Comparison of ENCODE assay signal across 16 cellular contexts in genomic region chr11:44229664-44230063, GRCh38.
DNase-seq lines count a peak whose midpoint lies in the region; ATAC-seq, FAIRE-seq and TF ChIP-seq lines count a peak whose summit lies in the region.
"Had no signal": no experiment of that assay in that cellular context is flagged by ENCODE, and none has a peak within 500 bp of the region (broad histone marks: within the 10 kb centered on the region; RNA-seq: fewer than 3 reads in every experiment).

No MANE protein-coding gene starts in this region.

- no peak overlapping the region for H3K4me3 Mint-ChIP-seq in activated naive CD4-positive, alpha-beta T cell treated with anti-CD3 and anti-CD28 coated beads, Interleukin-2, amount 50 U/mL, for 24 hours
- H3K4me3 Mint-ChIP-seq in astrocyte (ENCODE audit: unreplicated experiment), result no peak overlapping the region

- H3K27ac ChIP-seq in astrocyte (ENCODE audit: low read depth, low read length), result no peak overlapping the region
- no peak overlapping the region for H3K27ac ChIP-seq in upper lobe of left lung
- no peak overlapping the region for H3K27ac ChIP-seq in tibial nerve
- H3K27ac ChIP-seq: PC-9 had no signal

- no peaks in the 10 kb centered on the region for H3K36me3 ChIP-seq in astrocyte (ENCODE audit: insufficient read depth, low read length)
- H3K36me3 ChIP-seq in skeletal muscle satellite cell (ENCODE audit: insufficient read depth, low read length), result no peaks in the 10 kb centered on the region
- peaks cover 0 to 11% (median 0%) of the 10 kb centered on the region in 4 donors for H3K36me3 ChIP-seq in upper lobe of left lung
- peaks cover 0 to 6% (median 0%) of the 10 kb centered on the region in 3 donors for H3K36me3 ChIP-seq in tibial nerve

- WGBS in upper lobe of left lung, 2 donors, result 89% methylated on average over 4 of the region's 4 CpGs
- 61 to 62% methylated on average over 4 of the region's 4 CpGs for WGBS in tibial nerve, 2 donors

- no peak for DNase-seq in activated naive CD4-positive, alpha-beta T cell treated with anti-CD3 and anti-CD28 coated beads, Interleukin-2, amount 50 U/mL, for 16 hours
- DNase-seq in astrocyte (ENCODE audit: low read depth), result peak; percentile 59
- peak; percentile 25 for DNase-seq in fibroblast of pulmonary artery (ENCODE audit: low read depth)
- no peak for DNase-seq in upper lobe of left lung
- DNase-seq in tibial nerve (ENCODE audit: low spot score in 2 of 2), result no peak
- no peak for DNase-seq in NAMALWA (ENCODE audit: low spot score)
- DNase-seq: 8988T, Caco-2, DMS53, GOT3, NCI-H748 treated with DMSO at 0.1 percent for 48 hours, PC-9 had no signal

- peak overlapping the region; percentile 62 for H3K4me2 ChIP-seq in astrocyte (ENCODE audit: low read length)
- H3K4me2 ChIP-seq in skeletal muscle satellite cell (ENCODE audit: low read length), result peak overlapping the region; percentile 48
- H3K4me2 ChIP-seq: PC-9 had no signal

- no peak overlapping the region for H3K4me3 ChIP-seq in astrocyte (ENCODE audit: insufficient read depth, low read depth, low read length)
- H3K4me3 ChIP-seq in fibroblast of pulmonary artery (replicated peaks; ENCODE audit: low read depth, low read length), result no peak overlapping the region
- H3K4me3 ChIP-seq in skeletal muscle satellite cell (ENCODE audit: low read length), result peak overlapping the region; percentile 39
- no peak overlapping the region for H3K4me3 ChIP-seq in upper lobe of left lung
- no peak overlapping the region for H3K4me3 ChIP-seq in tibial nerve
- H3K4me3 ChIP-seq: K562, PC-9 had no signal

- H3K36me3 Mint-ChIP-seq in activated naive CD4-positive, alpha-beta T cell treated with anti-CD3 and anti-CD28 coated beads, Interleukin-2, amount 50 U/mL, for 24 hours, result peaks cover 16% of the 10 kb centered on the region
- peaks cover 2% of the 10 kb centered on the region for H3K36me3 Mint-ChIP-seq in astrocyte (ENCODE audit: low read depth, unreplicated experiment)

- ATAC-seq in upper lobe of left lung (ENCODE audit: low FRiP score in 2 of 2), result no peak
- ATAC-seq: K562 had no signal

- TF ChIP-seq POLR2A in upper lobe of left lung (IDR thresholded peaks at IDR 0.05), result no peak
- no peak for TF ChIP-seq POLR2A in tibial nerve (IDR thresholded peaks at IDR 0.05)

- H3K27ac Mint-ChIP-seq in activated naive CD4-positive, alpha-beta T cell treated with anti-CD3 and anti-CD28 coated beads, Interleukin-2, amount 50 U/mL, for 24 hours, result peak overlapping the region; percentile 2
- H3K27ac Mint-ChIP-seq in astrocyte (ENCODE audit: unreplicated experiment), result peak overlapping the region; percentile 60

- H4K20me1 ChIP-seq in astrocyte (ENCODE audit: insufficient read depth, low read length), result no peaks in the 10 kb centered on the region

- peaks cover 6% of the 10 kb centered on the region for H3K4me1 Mint-ChIP-seq in activated naive CD4-positive, alpha-beta T cell treated with anti-CD3 and anti-CD28 coated beads, Interleukin-2, amount 50 U/mL, for 24 hours
- H3K4me1 Mint-ChIP-seq in astrocyte (ENCODE audit: low read depth, unreplicated experiment), result peaks cover 21% of the 10 kb centered on the region

- TF ChIP-seq CTCF in astrocyte (IDR thresholded peaks at IDR 0.05; ENCODE audit: insufficient read depth, low read depth, low read length), result no peak
- no peak for TF ChIP-seq CTCF in fibroblast of pulmonary artery (IDR thresholded peaks at IDR 0.05; ENCODE audit: low read length, missing control alignments)
- no peak for TF ChIP-seq CTCF in upper lobe of left lung (IDR thresholded peaks at IDR 0.05)
- no peak for TF ChIP-seq CTCF in tibial nerve (IDR thresholded peaks at IDR 0.05)

- H3K27me3 ChIP-seq in astrocyte (ENCODE audit: insufficient read depth, low read length) (no peaks in the 10 kb centered on the region), skeletal muscle satellite cell (ENCODE audit: control insufficient read depth, insufficient read depth, low read length) (no peaks in the 10 kb centered on the region), upper lobe of left lung (no peaks in the 10 kb centered on the region), tibial nerve (no peaks in the 10 kb centered on the region)

- peaks cover 14% of the 10 kb centered on the region for H3K4me1 ChIP-seq in astrocyte (ENCODE audit: insufficient read depth, low read length)
- peaks cover 19% of the 10 kb centered on the region for H3K4me1 ChIP-seq in skeletal muscle satellite cell (ENCODE audit: control insufficient read depth, insufficient read depth, low read length)
- H3K4me1 ChIP-seq in upper lobe of left lung, result peaks cover 0 to 2% (median 0%) of the 10 kb centered on the region in 4 donors
- peaks cover 0 to 10% (median 0%) of the 10 kb centered on the region in 4 donors for H3K4me1 ChIP-seq in tibial nerve
- H3K4me1 ChIP-seq: Caco-2 had no signal

- peak; percentile 17 for FAIRE-seq in astrocyte (lab: Jason Lieb, UNC)
- FAIRE-seq: GM12891, K562 had no signal

- no peaks in the 10 kb centered on the region for H3K79me2 ChIP-seq in astrocyte (ENCODE audit: insufficient read depth, low read length)

- no peaks in the 10 kb centered on the region for H3K9me3 Mint-ChIP-seq in activated naive CD4-positive, alpha-beta T cell treated with anti-CD3 and anti-CD28 coated beads, Interleukin-2, amount 50 U/mL, for 24 hours
- no peaks in the 10 kb centered on the region for H3K9me3 Mint-ChIP-seq in astrocyte (ENCODE audit: unreplicated experiment)

- H3K27me3 Mint-ChIP-seq in activated naive CD4-positive, alpha-beta T cell treated with anti-CD3 and anti-CD28 coated beads, Interleukin-2, amount 50 U/mL, for 24 hours, result no peaks in the 10 kb centered on the region
- no peaks in the 10 kb centered on the region for H3K27me3 Mint-ChIP-seq in astrocyte (ENCODE audit: low read depth, unreplicated experiment)

- H3K9me3 ChIP-seq in astrocyte (ENCODE audit: insufficient read depth, low read depth, low read length) (no peaks in the 10 kb centered on the region), skeletal muscle satellite cell (replicated peaks; ENCODE audit: low read length) (no peaks in the 10 kb centered on the region), upper lobe of left lung (no peaks in the 10 kb centered on the region), tibial nerve (no peaks in the 10 kb centered on the region)
- H3K9me3 ChIP-seq: Caco-2 had no signal

- TF ChIP-seq EP300 in upper lobe of left lung (IDR thresholded peaks at IDR 0.05) (no peak), tibial nerve (IDR thresholded peaks at IDR 0.05) (no peak)

- H3K9ac ChIP-seq in astrocyte (ENCODE audit: low read length), result no peak overlapping the region
- H3K9ac ChIP-seq in skeletal muscle satellite cell (ENCODE audit: low read depth, low read length), result no peak overlapping the region

- H2AFZ ChIP-seq in astrocyte (ENCODE audit: low read depth, low read length), result no peak overlapping the region
- H2AFZ ChIP-seq: PC-9 had no signal

Comparison
In these comparisons a context has a peak if more than half of its experiments do, and no peak if none do; other contexts are left out.
1. DNase-seq: peak in astrocyte (single experiment) and fibroblast of pulmonary artery (single experiment); none in activated naive CD4-positive, alpha-beta T cell treated with anti-CD3 and anti-CD28 coated beads, Interleukin-2, amount 50 U/mL, for 16 hours (single experiment), upper lobe of left lung (0 of 2), tibial nerve (0 of 2) and NAMALWA (single experiment).